In the genomic region with DNA sequence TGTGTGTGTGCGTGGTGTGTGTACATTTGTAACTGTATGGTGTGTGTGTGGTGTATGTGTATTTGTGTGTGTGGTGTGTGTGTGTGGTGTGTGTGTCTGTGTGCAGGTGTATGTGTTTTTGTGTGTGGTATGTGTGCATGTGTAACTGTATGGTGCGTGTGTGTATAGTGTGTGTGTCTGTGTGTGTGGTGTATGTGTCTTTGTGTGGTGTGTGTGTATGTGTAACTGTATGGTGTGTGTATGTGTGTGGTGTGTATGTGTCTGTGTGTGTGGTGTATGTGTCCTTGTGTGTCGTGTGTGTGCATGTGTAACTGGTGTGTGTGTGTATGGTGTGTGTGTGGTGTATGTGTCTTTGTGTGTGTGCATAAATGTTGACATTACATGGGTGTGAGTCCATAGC, we compare ENCODE assay signal across 2 cellular contexts.
TF ChIP-seq lines count a peak whose summit lies in the region.

No MANE protein-coding gene starts in this region.

TF ChIP-seq in IMR-90, 13 proteins besides CTCF, POLR2A, EP300 and RAD21:
- no peak for TF ChIP-seq RFX5 (IDR thresholded peaks at IDR 0.05; ENCODE audit: low read depth, low read length)
- no peak for TF ChIP-seq CEBPB (IDR thresholded peaks at IDR 0.05; ENCODE audit: low read depth, low read length)
- TF ChIP-seq MAZ (IDR thresholded peaks at IDR 0.05; ENCODE audit: borderline replicate concordance, low read depth, low read length), result no peak
- no peak for TF ChIP-seq MXI1 (IDR thresholded peaks at IDR 0.05; ENCODE audit: borderline replicate concordance, low read depth, low read length)
- TF ChIP-seq, protein P1, sequence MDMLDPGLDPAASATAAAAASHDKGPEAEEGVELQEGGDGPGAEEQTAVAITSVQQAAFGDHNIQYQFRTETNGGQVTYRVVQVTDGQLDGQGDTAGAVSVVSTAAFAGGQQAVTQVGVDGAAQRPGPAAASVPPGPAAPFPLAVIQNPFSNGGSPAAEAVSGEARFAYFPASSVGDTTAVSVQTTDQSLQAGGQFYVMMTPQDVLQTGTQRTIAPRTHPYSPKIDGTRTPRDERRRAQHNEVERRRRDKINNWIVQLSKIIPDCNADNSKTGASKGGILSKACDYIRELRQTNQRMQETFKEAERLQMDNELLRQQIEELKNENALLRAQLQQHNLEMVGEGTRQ (IDR thresholded peaks at IDR 0.05; ENCODE audit: low read depth, low read length), result no peak
- no peak for TF ChIP-seq RCOR1 (IDR thresholded peaks at IDR 0.05; ENCODE audit: insufficient replicate concordance, low read length)
- TF ChIP-seq FOS (IDR thresholded peaks at IDR 0.05; ENCODE audit: low read depth, low read length), result no peak
- TF ChIP-seq, protein P2, sequence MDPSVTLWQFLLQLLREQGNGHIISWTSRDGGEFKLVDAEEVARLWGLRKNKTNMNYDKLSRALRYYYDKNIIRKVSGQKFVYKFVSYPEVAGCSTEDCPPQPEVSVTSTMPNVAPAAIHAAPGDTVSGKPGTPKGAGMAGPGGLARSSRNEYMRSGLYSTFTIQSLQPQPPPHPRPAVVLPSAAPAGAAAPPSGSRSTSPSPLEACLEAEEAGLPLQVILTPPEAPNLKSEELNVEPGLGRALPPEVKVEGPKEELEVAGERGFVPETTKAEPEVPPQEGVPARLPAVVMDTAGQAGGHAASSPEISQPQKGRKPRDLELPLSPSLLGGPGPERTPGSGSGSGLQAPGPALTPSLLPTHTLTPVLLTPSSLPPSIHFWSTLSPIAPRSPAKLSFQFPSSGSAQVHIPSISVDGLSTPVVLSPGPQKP (IDR thresholded peaks at IDR 0.05; ENCODE audit: borderline replicate concordance, low read depth, low read length), result no peak
- TF ChIP-seq CHD1 (IDR thresholded peaks at IDR 0.05; ENCODE audit: low read depth, low read length), result no peak
- no peak for TF ChIP-seq SMC3 (IDR thresholded peaks at IDR 0.05; ENCODE audit: low read depth, low read length)
- TF ChIP-seq BHLHE40 (IDR thresholded peaks at IDR 0.05; ENCODE audit: low read depth, low read length), result no peak
- no peak for TF ChIP-seq MAFK (IDR thresholded peaks at IDR 0.05; ENCODE audit: low read depth, low read length)
- TF ChIP-seq NFE2L2 (IDR thresholded peaks at IDR 0.05; ENCODE audit: low read depth, low read length), result no peak
TF ChIP-seq in IMR-90: peak in this region for 0.

TF ChIP-seq in GM12878, 131 proteins besides CTCF, POLR2A, EP300 and RAD21:
- TF ChIP-seq CHD1 (IDR thresholded peaks at IDR 0.05; ENCODE audit: low read depth, low read length) (no peak), NBN (IDR thresholded peaks at IDR 0.05) (0 out of 2 replicates have a peak, but pooled peaks have one; percentile 34)
- TF ChIP-seq, protein P3, sequence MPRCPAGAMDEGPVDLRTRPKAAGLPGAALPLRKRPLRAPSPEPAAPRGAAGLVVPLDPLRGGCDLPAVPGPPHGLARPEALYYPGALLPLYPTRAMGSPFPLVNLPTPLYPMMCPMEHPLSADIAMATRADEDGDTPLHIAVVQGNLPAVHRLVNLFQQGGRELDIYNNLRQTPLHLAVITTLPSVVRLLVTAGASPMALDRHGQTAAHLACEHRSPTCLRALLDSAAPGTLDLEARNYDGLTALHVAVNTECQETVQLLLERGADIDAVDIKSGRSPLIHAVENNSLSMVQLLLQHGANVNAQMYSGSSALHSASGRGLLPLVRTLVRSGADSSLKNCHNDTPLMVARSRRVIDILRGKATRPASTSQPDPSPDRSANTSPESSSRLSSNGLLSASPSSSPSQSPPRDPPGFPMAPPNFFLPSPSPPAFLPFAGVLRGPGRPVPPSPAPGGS (IDR thresholded peaks at IDR 0.05; ENCODE audit: borderline replicate concordance, insufficient read depth, low read depth, low read length, poor library complexity, severe bottlenecking), result peak; percentile 74
